In the genomic region with DNA sequence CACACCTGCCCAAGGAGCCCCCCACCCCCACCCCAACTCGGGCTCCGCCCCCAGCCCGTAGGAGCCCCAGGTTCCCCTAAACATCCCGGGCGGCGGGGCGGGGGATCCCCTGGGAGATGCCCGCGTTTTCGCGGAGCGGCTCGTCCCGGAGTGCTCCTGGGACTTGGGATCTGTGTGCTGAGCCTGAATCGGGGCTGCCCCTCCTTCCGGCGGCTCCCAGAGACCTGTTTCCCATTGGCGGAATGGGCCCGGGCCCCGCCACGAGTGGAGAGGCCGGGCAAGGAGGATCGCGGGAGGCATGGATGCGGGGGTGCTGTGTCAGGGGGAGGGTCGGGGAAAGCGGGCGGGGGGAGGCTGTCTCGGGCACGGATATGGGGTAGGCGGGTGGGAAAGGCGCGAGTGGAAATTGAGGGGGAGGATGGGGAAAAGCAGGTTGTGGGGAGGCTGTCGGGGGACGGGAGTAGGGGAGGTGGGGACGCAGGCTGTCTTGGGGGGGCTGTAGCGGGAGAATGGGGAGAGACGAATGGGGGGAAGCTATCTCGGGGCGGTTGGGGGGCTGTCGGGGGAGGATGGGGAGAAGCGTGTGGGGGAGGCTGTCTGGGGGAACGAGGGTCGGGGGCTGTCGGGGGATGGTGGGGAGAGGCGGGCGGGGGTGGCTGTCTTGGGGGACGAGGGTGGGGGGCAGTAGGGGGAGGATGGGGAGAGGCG, we compare ENCODE assay signal across 9 cellular contexts. TPM values are rescaled to one million over a fixed set of nuclear protein-coding genes. Genes with fewer than 3 reads are reported as not detected.
A peak's percentile ranks its signal among the peaks of the same experiment; 100 is the strongest.
DNase-seq lines count a peak whose midpoint lies in the region; ATAC-seq, FAIRE-seq and TF ChIP-seq lines count a peak whose summit lies in the region.
"Had no signal": no experiment of that assay in that cellular context is flagged by ENCODE, and none has a peak within 500 bp of the region (broad histone marks: within the 10 kb centered on the region; RNA-seq: fewer than 3 reads in every experiment).

No MANE protein-coding gene starts in this region.

- no peak overlapping the region for H3K27ac ChIP-seq in H9 (ENCODE audit: insufficient read length, low read depth, low read length)
- H3K27ac ChIP-seq in mesendoderm (ENCODE audit: low read depth, low read length): no peak overlapping the region

- H2AFZ ChIP-seq in H9 (ENCODE audit: low read length): no peak overlapping the region

- no peaks in the 10 kb centered on the region for H3K9me3 Mint-ChIP-seq in H9

- H3K4me3 Mint-ChIP-seq in H9: peak overlapping the region; percentile 63 to 76

- no peaks in the 10 kb centered on the region for H3K23me2 ChIP-seq in H9 (ENCODE audit: insufficient read length, low read depth, low read length, poor library complexity, severe bottlenecking)

- WGBS in H9 (ENCODE audit: extremely low coverage, insufficient read length, low lambda C conversion rate): no CpG with 5 or more reads among the region's 49 CpGs
- no CpG with 5 or more reads among the region's 49 CpGs for WGBS in mesendoderm (ENCODE audit: extremely low coverage, insufficient coverage, low lambda C conversion rate)

- no peak overlapping the region for H3K18ac ChIP-seq in H9 (ENCODE audit: insufficient read length, low read depth, low read length)
- no peak overlapping the region for H3K18ac ChIP-seq in mesendoderm (ENCODE audit: low read length)

- H3K4me2 ChIP-seq in H9 (ENCODE audit: insufficient read depth, insufficient read length, low read length): no peak overlapping the region
- H3K4me2 ChIP-seq in mesendoderm (ENCODE audit: low read length): no peak overlapping the region

- DNase-seq in AG10803 (ENCODE audit: low read depth) (peak; percentile 5), H9 (peak; percentile 77), choroid plexus epithelial cell (ENCODE audit: low read depth) (peak; percentile 10), mesendoderm (peak; percentile 55), urothelium cell line (ENCODE audit: low spot score) (no peak)
- DNase-seq: NCI-H187 treated with DMSO at 0.1 percent for 48 hours had no signal

- H3K27me3 ChIP-seq in H9 (ENCODE audit: insufficient read depth, low read length) (no peaks in the 10 kb centered on the region), mesendoderm (ENCODE audit: insufficient read depth, low read length, poor library complexity) (no peaks in the 10 kb centered on the region)

- H2BK12ac ChIP-seq in H9 (ENCODE audit: insufficient read length, low read depth, low read length): no peak overlapping the region

- H2BK20ac ChIP-seq in H9 (ENCODE audit: low read depth, low read length, poor library complexity, severe bottlenecking): no peak overlapping the region

- H3K4me3 ChIP-seq in AG10803 (ENCODE audit: low read length) (peak overlapping the region; percentile 42), choroid plexus epithelial cell (ENCODE audit: low read depth, low read length) (peak overlapping the region; percentile 41), mesendoderm (ENCODE audit: low read length) (no peak overlapping the region)

- no peaks in the 10 kb centered on the region for H3K79me2 ChIP-seq in H9 (ENCODE audit: insufficient read depth, low read length)
- H3K79me2 ChIP-seq in mesendoderm (ENCODE audit: control insufficient read depth, insufficient read depth, low read length): no peaks in the 10 kb centered on the region

- H4K8ac ChIP-seq in H9 (replicated peaks; ENCODE audit: insufficient read length, low read depth, low read length) (no peak overlapping the region), mesendoderm (ENCODE audit: low read depth, low read length) (no peak overlapping the region)

- H2BK15ac ChIP-seq in H9 (ENCODE audit: low read depth, low read length) (no peak overlapping the region), mesendoderm (replicated peaks; ENCODE audit: low read depth) (no peak overlapping the region)

- H3K4me1 ChIP-seq in H9 (ENCODE audit: insufficient read depth, low read length) (no peaks in the 10 kb centered on the region), mesendoderm (ENCODE audit: control insufficient read depth, low read depth, low read length) (no peaks in the 10 kb centered on the region)

- TF ChIP-seq CTCF in AG10803 (conservative IDR thresholded peaks at IDR 0.05; ENCODE audit: low read length): no peak
- no peak for TF ChIP-seq CTCF in H9 (conservative IDR thresholded peaks at IDR 0.05)
- TF ChIP-seq CTCF in choroid plexus epithelial cell (conservative IDR thresholded peaks at IDR 0.05; ENCODE audit: low read depth, low read length): no peak

- H3K27me3 Mint-ChIP-seq in H9 (ENCODE audit: low read depth): no peaks in the 10 kb centered on the region

- no peaks in the 10 kb centered on the region for H3K36me3 ChIP-seq in mesendoderm (ENCODE audit: control insufficient read depth, insufficient read depth, low read length)

- no peaks in the 10 kb centered on the region for H3K9me3 ChIP-seq in H9 (ENCODE audit: control insufficient read depth, low read depth, low read length)

- ATAC-seq in GM18873 (IDR thresholded peaks at IDR 0.05; ENCODE audit: low FRiP score, unreplicated experiment): no peak
- ATAC-seq in GM19395 (IDR thresholded peaks at IDR 0.05; ENCODE audit: unreplicated experiment): no peak
- ATAC-seq in GM18870 (IDR thresholded peaks at IDR 0.05; ENCODE audit: unreplicated experiment): no peak

- H3K9ac ChIP-seq in H9 (ENCODE audit: extremely low read depth, insufficient read length, low read length) (no peak overlapping the region), mesendoderm (ENCODE audit: low read length) (no peak overlapping the region)

- H2AK5ac ChIP-seq in H9 (ENCODE audit: insufficient read length, low read length) (no peak overlapping the region), mesendoderm (ENCODE audit: low read length) (no peak overlapping the region)

- no peak for FAIRE-seq in urothelium cell line (lab: Jason Lieb, UNC)

- H3K27ac Mint-ChIP-seq in H9: no peak overlapping the region

- H2BK5ac ChIP-seq in H9 (ENCODE audit: insufficient read length, low read length) (no peak overlapping the region), mesendoderm (ENCODE audit: low read length) (no peak overlapping the region)

- H3K56ac ChIP-seq in H9 (ENCODE audit: insufficient read length, low read depth, low read length): no peak overlapping the region
- H3K56ac ChIP-seq in mesendoderm (ENCODE audit: low read length): peak overlapping the region; percentile 9

- no peak overlapping the region for H3T11ph ChIP-seq in H9 (ENCODE audit: low read length)

- no peaks in the 10 kb centered on the region for H4K20me1 ChIP-seq in H9 (ENCODE audit: control insufficient read depth, insufficient read depth, insufficient read length)

- H3K4me1 Mint-ChIP-seq in H9: peaks cover 4 to 8% of the 10 kb centered on the region in 2 experiments; a peak in 3 of 4 replicates

- H2BK120ac ChIP-seq in H9 (ENCODE audit: low read depth, low read length, poor library complexity, severe bottlenecking): no peak overlapping the region
- no peak overlapping the region for H2BK120ac ChIP-seq in mesendoderm (ENCODE audit: low read depth, low read length)

- no peak overlapping the region for H3K23ac ChIP-seq in H9 (ENCODE audit: insufficient read length, low read depth, low read length)
- H3K23ac ChIP-seq in mesendoderm (ENCODE audit: low read length): no peak overlapping the region

- H3K36me3 Mint-ChIP-seq in H9 (ENCODE audit: insufficient read depth in 1 of 3, low read depth in 3 of 3): peaks cover 8 to 18% (median 15%) of the 10 kb centered on the region in 3 experiments; a peak in 6 of 7 replicates

- no peak overlapping the region for H3K14ac ChIP-seq in H9 (ENCODE audit: insufficient read depth, low read length)

- H3K4ac ChIP-seq in H9 (ENCODE audit: low read depth, low read length) (no peak overlapping the region), mesendoderm (ENCODE audit: low read depth, low read length) (no peak overlapping the region)

- H3K79me1 ChIP-seq in H9 (ENCODE audit: insufficient read depth, low read depth, low read length, poor library complexity, severe bottlenecking) (no peaks in the 10 kb centered on the region), mesendoderm (ENCODE audit: low read length) (no peaks in the 10 kb centered on the region)

- no peak overlapping the region for H4K5ac ChIP-seq in H9 (ENCODE audit: insufficient read length, low read depth, low read length)
- no peak overlapping the region for H4K5ac ChIP-seq in mesendoderm (ENCODE audit: low read length)

- no peak overlapping the region for H4K91ac ChIP-seq in H9 (ENCODE audit: insufficient read length, low read depth, low read length)

RNA-seq across cellular contexts. Expression of a gene that starts 0.6 kb away (rescaled TPM):
- total RNA-seq in H9 (2021): 1.4 and 2.1 TPM in 2 replicates
- polyA plus RNA-seq in mesendoderm (2013, experiment 1 of 2): 1.5 TPM
- polyA plus RNA-seq in mesendoderm (2013, experiment 2 of 2): 2.0 TPM

RNA-seq across cellular contexts. Expression of a gene that starts 41.4 kb away (rescaled TPM):
- 13.9 and 15.6 TPM in 2 replicates for total RNA-seq in H9 (2021)
- 2.5 TPM for polyA plus RNA-seq in mesendoderm (2013, experiment 1 of 2)
- 2.4 TPM for polyA plus RNA-seq in mesendoderm (2013, experiment 2 of 2)
